In genomic region chr2:151091583-151091982, GRCh38 we compare ENCODE assay signal across 40 cellular contexts.
"Had no signal": no experiment of that assay in that cellular context is flagged by ENCODE, and none has a peak within 500 bp of the region (broad histone marks: within the 10 kb centered on the region; RNA-seq: fewer than 3 reads in every experiment).

No MANE protein-coding gene starts in this region.

- H3K4me2 ChIP-seq: SK-N-SH had no signal

- H3K27me3 ChIP-seq: brain microvascular endothelial cell, Peyer's patch, SJSA1 had no signal

- H3K4me1 ChIP-seq: Peyer's patch, SJSA1 had no signal

- ATAC-seq: activated CD8-positive, alpha-beta memory T cell treated with anti-CD3 and anti-CD28 coated beads, Interleukin-2, amount 10 ng/mL, durations not matched to agents 7 days and 5 days; activated T-cell treated with anti-CD3 and anti-CD28 coated beads, Interleukin-2, amount 50 U/mL, for 72 hours; activated T-helper 17 cell treated with anti-CD3 and anti-CD28 coated beads, Interleukin-2, amount 50 U/mL, for 72 hours; PC-3; T-helper 17 cell had no signal

- H3K9me3 ChIP-seq: Peyer's patch, SJSA1, SK-N-SH had no signal

- H3K27ac ChIP-seq: brain microvascular endothelial cell, Peyer's patch, SJSA1, VCaP had no signal

- H3K9me2 ChIP-seq: SK-N-SH had no signal

- DNase-seq: activated B cell treated with CpG ODN at 0.5 μM for 24 hours; activated CD4-positive, alpha-beta memory T cell treated with anti-CD3 and anti-CD28 coated beads, Interleukin-2, amount 10 ng/mL, durations not matched to agents 7 days and 5 days; activated CD4-positive, alpha-beta T cell treated with anti-CD3 and anti-CD28 coated beads for 4 hours; activated CD4-positive, alpha-beta T cell treated with anti-CD3 and anti-CD28 coated beads, Interleukin-2, amount 50 U/mL, for 1 hour; activated CD4-positive, CD25-positive, alpha-beta regulatory T cell treated with anti-CD3 and anti-CD28 coated beads, Interleukin-2, amount 50 U/mL, for 72 hours; activated CD8-positive, alpha-beta memory T cell treated with anti-CD3 and anti-CD28 coated beads for 24 hours; activated CD8-positive, alpha-beta memory T cell treated with anti-CD3 and anti-CD28 coated beads, Interleukin-2, amount 10 ng/mL, durations not matched to agents 7 days and 5 days; activated CD8-positive, alpha-beta memory T cell treated with anti-CD3 and anti-CD28 coated beads, Interleukin-2, amount 50 U/mL, for 48 hours; activated effector memory CD4-positive, alpha-beta T cell treated with anti-CD3 and anti-CD28 coated beads, Interleukin-2, amount 50 U/mL, for 16 hours; activated naive CD4-positive, alpha-beta T cell; activated naive CD4-positive, alpha-beta T cell treated with anti-CD3 and anti-CD28 coated beads, Interleukin-2, amount 50 U/mL, for 16 hours; activated naive CD8-positive, alpha-beta T cell treated with anti-CD3 and anti-CD28 coated beads for 36 hours; activated T-cell treated with anti-CD3 and anti-CD28 coated beads, Interleukin-2, amount 50 U/mL, for 72 hours; amniotic stem cell; aorta; brain microvascular endothelial cell; central memory CD4-positive, alpha-beta T cell; Karpas-422; KBM-7; MM.1S; MV-4-11; NCI-H1092; NCI-H1436 treated with DMSO at 0.1 percent for 48 hours; NCI-H187; NCI-H2029 treated with DMSO at 0.1 percent for 48 hours; NCI-H2107; NCI-H2171; NCI-H510A; NCI-H526; NCI-H748 treated with DMSO at 0.1 percent for 48 hours; NK-92 treated with Interleukin-12 subunit alpha and Interleukin-12 subunit beta, amount 100 ng/mL, for 24 hours; PC-3; Peyer's patch; RPMI8226; SHP77 treated with DMSO at 0.1 percent for 48 hours; SK-N-SH; T-helper 17 cell had no signal

- H3K9ac ChIP-seq: SK-N-SH had no signal

- H3K36me3 ChIP-seq: brain microvascular endothelial cell, Peyer's patch, SJSA1 had no signal

- H3K4me3 ChIP-seq: Peyer's patch, SJSA1 had no signal
